11 cellular contexts compared by ENCODE assay signal in genomic region chr9:114370985-114371335, GRCh38. TPM values are rescaled to one million over a fixed set of nuclear protein-coding genes. Genes with fewer than 3 reads are reported as not detected.
A peak's percentile ranks its signal among the peaks of the same experiment; 100 is the strongest.
DNase-seq lines count a peak whose midpoint lies in the region; ATAC-seq and TF ChIP-seq lines count a peak whose summit lies in the region.
"Had no signal": no experiment of that assay in that cellular context is flagged by ENCODE, and none has a peak within 500 bp of the region (broad histone marks: within the 10 kb centered on the region; RNA-seq: fewer than 3 reads in every experiment).

No MANE protein-coding gene starts in this region.

- H3K9me3 Mint-ChIP-seq in brain (no peaks in the 10 kb centered on the region), naive B cell (peaks cover 0 to 5% (median 0%) of the 10 kb centered on the region in 7 donors)

- no peaks in the 10 kb centered on the region for H3K27me3 ChIP-seq in BLaER1
- H3K27me3 ChIP-seq: tibial artery had no signal

- H3K4me2 ChIP-seq in BLaER1: peak overlapping the region; percentile 98

- H3K9me3 ChIP-seq in BLaER1 (no peaks in the 10 kb centered on the region), KOPT-K1 (ENCODE audit: insufficient read depth, low read length, poor library complexity, severe bottlenecking) (no peaks in the 10 kb centered on the region)
- H3K9me3 ChIP-seq: tibial artery had no signal

- ATAC-seq in naive B cell (ENCODE audit: low read depth in 2 of 2): no peak

- H3K9ac ChIP-seq in BLaER1: peak overlapping the region; percentile 93

- TF ChIP-seq CTCF in brain (conservative IDR thresholded peaks at IDR 0.05): no peak

- H3K27ac ChIP-seq in BLaER1: peak overlapping the region; percentile 100
- H3K27ac ChIP-seq in KOPT-K1 (ENCODE audit: low read depth, low read length, poor library complexity, severe bottlenecking): peak overlapping the region; percentile 97

- H3K4me1 Mint-ChIP-seq in brain: peaks cover 36% of the 10 kb centered on the region
- peaks cover 72 to 97% (median 96%) of the 10 kb centered on the region in 3 donors for H3K4me1 Mint-ChIP-seq in naive B cell

- H3K4me3 ChIP-seq in BLaER1: peak overlapping the region; percentile 57
- H3K4me3 ChIP-seq: tibial artery had no signal

- peaks cover 24% of the 10 kb centered on the region for H3K36me3 Mint-ChIP-seq in brain
- peaks cover 23 to 28% of the 10 kb centered on the region in 2 donors for H3K36me3 Mint-ChIP-seq in naive B cell

- H3K36me3 ChIP-seq in BLaER1: peaks cover 49% of the 10 kb centered on the region
- peaks cover 82% of the 10 kb centered on the region for H3K36me3 ChIP-seq in KOPT-K1 (ENCODE audit: insufficient read depth, low read length)

- H3K4me3 Mint-ChIP-seq in brain (peak overlapping the region in 1 of 5 experiments; percentile 16), naive B cell (peak overlapping the region in 7 of 8 donors; percentile 26 to 85 (median 79))

- H3K27me3 Mint-ChIP-seq in brain: no peaks in the 10 kb centered on the region
- H3K27me3 Mint-ChIP-seq in naive B cell: no peaks in the 10 kb centered on the region

- H3K27ac Mint-ChIP-seq in brain (peak overlapping the region; percentile 73 to 88 (median 77)), naive B cell (peak overlapping the region; percentile 79 to 99 (median 98))

- DNase-seq in naive B cell (no peak), SHP77 (lab: John Stamatoyannopoulos, UW) (no peak), NCI-H2171 (lab: John Stamatoyannopoulos, UW) (no peak), RPMI8226 (no peak), NCI-H1417 treated with DMSO at 0.1 percent for 48 hours (lab: John Stamatoyannopoulos, UW) (no peak)
- DNase-seq: COR-L47, foreskin melanocyte, tibial artery had no signal

- H3K4me1 ChIP-seq in BLaER1: peaks cover 95% of the 10 kb centered on the region

- H4K20me1 ChIP-seq in BLaER1: no peaks in the 10 kb centered on the region

RNA-seq across cellular contexts. Expression of gene AKNA, which starts 16.8 kb away (rescaled TPM):
- polyA plus RNA-seq in brain (ENCODE audit: insufficient read depth, low read depth, low replicate concordance) (9.6 TPM), naive B cell (ENCODE audit: low read depth in 6 of 6) (10 to 100 TPM in 5 of 6 donors, under 1 TPM in 1; 0.78 to 34.1 (median 13.7) TPM)

RNA-seq across cellular contexts. Expression of gene ORM2, which starts 41.3 kb away (rescaled TPM):
- polyA plus RNA-seq in brain (ENCODE audit: insufficient read depth, low read depth, low replicate concordance) (0.49 TPM), naive B cell (ENCODE audit: low read depth in 6 of 6) (not detected)

RNA-seq across cellular contexts. Expression of gene ORM1, which starts 48.1 kb away (rescaled TPM):
- polyA plus RNA-seq in brain (ENCODE audit: insufficient read depth, low read depth, low replicate concordance) (3.2 TPM), naive B cell (ENCODE audit: low read depth in 6 of 6) (not detected)
